In the genomic region with DNA sequence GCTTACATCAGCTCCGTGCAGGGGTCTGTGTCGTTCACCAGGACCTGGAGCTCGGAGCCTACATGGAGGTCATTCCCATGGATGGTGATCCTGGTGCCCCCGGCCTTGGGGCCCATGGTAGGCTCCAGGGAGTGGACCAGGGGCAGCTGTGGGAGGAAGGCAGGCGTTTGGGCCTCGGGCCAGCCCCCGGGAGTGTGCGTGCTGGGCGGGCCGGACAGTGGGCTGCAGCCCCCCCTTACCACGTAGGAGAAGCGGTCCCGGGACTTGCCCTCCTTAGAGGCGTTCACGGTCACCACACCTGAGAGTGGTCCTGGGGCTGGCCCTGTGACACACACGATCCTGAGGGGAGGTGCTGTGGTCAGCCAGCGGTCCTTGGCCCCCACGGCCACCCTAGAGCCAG, we compare ENCODE assay signal across 21 cellular contexts. TPM values are rescaled to one million over a fixed set of nuclear protein-coding genes. Genes with fewer than 3 reads are reported as not detected.
A peak's percentile ranks its signal among the peaks of the same experiment; 100 is the strongest.
DNase-seq lines count a peak whose midpoint lies in the region; ATAC-seq and TF ChIP-seq lines count a peak whose summit lies in the region.
"Had no signal": no experiment of that assay in that cellular context is flagged by ENCODE, and none has a peak within 500 bp of the region (broad histone marks: within the 10 kb centered on the region; RNA-seq: fewer than 3 reads in every experiment).

No MANE protein-coding gene starts in this region.

- no peaks in the 10 kb centered on the region for H3K27me3 Mint-ChIP-seq in CD4-positive, alpha-beta T cell
- H3K27me3 Mint-ChIP-seq in T-helper 17 cell (no peaks in the 10 kb centered on the region), endothelial cell (ENCODE audit: unreplicated experiment) (peaks cover 57% of the 10 kb centered on the region)

- H3K4me3 ChIP-seq in mucosa of descending colon (no peak overlapping the region), PC-3 (ENCODE audit: low read length) (no peak overlapping the region)
- H3K4me3 ChIP-seq: GM23248, HAP-1, K562 had no signal

- H3F3A ChIP-seq in PC-3 (ENCODE audit: low read length, unreplicated experiment): no peaks in the 10 kb centered on the region

- no peak overlapping the region for H3K27ac ChIP-seq in CD4-positive, alpha-beta T cell (ENCODE audit: low read depth, low read length)
- H3K27ac ChIP-seq in PC-3 (ENCODE audit: low read length): no peak overlapping the region
- H3K27ac ChIP-seq: GM23248 had no signal

- no peak for TF ChIP-seq CTCF in CD4-positive, alpha-beta T cell (IDR thresholded peaks at IDR 0.05)
- TF ChIP-seq CTCF in endothelial cell (IDR thresholded peaks at IDR 0.05; ENCODE audit: unreplicated experiment): no peak
- TF ChIP-seq CTCF in mucosa of descending colon (IDR thresholded peaks at IDR 0.05): no peak
- TF ChIP-seq CTCF in PC-3 (conservative IDR thresholded peaks at IDR 0.05; ENCODE audit: low read depth, low read length): no peak

- ATAC-seq in CD4-positive, alpha-beta T cell (ENCODE audit: poor library complexity): no peak
- ATAC-seq in T-helper 17 cell (no peak), mucosa of descending colon (no peak), GM19035 (IDR thresholded peaks at IDR 0.05; ENCODE audit: unreplicated experiment) (no peak), PC-3 (no peak)
- ATAC-seq in stimulated activated effector memory CD8-positive, alpha-beta T cell treated with anti-CD3 and anti-CD28 coated beads, Interleukin-12 subunit alpha, Interleukin-12 subunit beta, amount 100 ng/mL, for 72 hours: no peak
- ATAC-seq: CD8-positive, alpha-beta T cell; K562 had no signal

- no peaks in the 10 kb centered on the region for H3K27me3 ChIP-seq in CD4-positive, alpha-beta T cell (ENCODE audit: control insufficient read depth, insufficient read depth, low read length)
- no peaks in the 10 kb centered on the region for H3K27me3 ChIP-seq in PC-3 (ENCODE audit: low read length)

- no peaks in the 10 kb centered on the region for H3K9me2 ChIP-seq in PC-3 (replicated peaks; ENCODE audit: low read length)

- H3K9me3 Mint-ChIP-seq in CD4-positive, alpha-beta T cell: no peaks in the 10 kb centered on the region
- H3K9me3 Mint-ChIP-seq in endothelial cell (ENCODE audit: unreplicated experiment): no peaks in the 10 kb centered on the region
- no peaks in the 10 kb centered on the region for H3K9me3 Mint-ChIP-seq in stimulated activated effector memory CD8-positive, alpha-beta T cell treated with anti-CD3 and anti-CD28 coated beads, Interleukin-12 subunit alpha, Interleukin-12 subunit beta, amount 100 ng/mL, for 72 hours
- H3K9me3 Mint-ChIP-seq: CD14-positive monocyte; CD8-positive, alpha-beta T cell had no signal

- no peak overlapping the region for H3K4me3 Mint-ChIP-seq in CD4-positive, alpha-beta T cell
- H3K4me3 Mint-ChIP-seq in T-helper 17 cell (no peak overlapping the region), endothelial cell (ENCODE audit: unreplicated experiment) (peak overlapping the region; percentile 79)
- no peak overlapping the region for H3K4me3 Mint-ChIP-seq in stimulated activated effector memory CD8-positive, alpha-beta T cell treated with anti-CD3 and anti-CD28 coated beads, Interleukin-12 subunit alpha, Interleukin-12 subunit beta, amount 100 ng/mL, for 72 hours
- H3K4me3 Mint-ChIP-seq: CD14-positive monocyte; CD8-positive, alpha-beta T cell had no signal

- H3K36me3 Mint-ChIP-seq in CD4-positive, alpha-beta T cell (ENCODE audit: low read depth): no peaks in the 10 kb centered on the region
- no peaks in the 10 kb centered on the region for H3K36me3 Mint-ChIP-seq in T-helper 17 cell (ENCODE audit: low read depth)
- H3K36me3 Mint-ChIP-seq in endothelial cell (ENCODE audit: low read depth, unreplicated experiment): peaks cover 57% of the 10 kb centered on the region
- H3K36me3 Mint-ChIP-seq in stimulated activated effector memory CD8-positive, alpha-beta T cell treated with anti-CD3 and anti-CD28 coated beads, Interleukin-12 subunit alpha, Interleukin-12 subunit beta, amount 100 ng/mL, for 72 hours: peaks cover 25% of the 10 kb centered on the region
- H3K36me3 Mint-ChIP-seq: CD8-positive, alpha-beta T cell had no signal

- CTCF ChIA-PET in CD4-positive, alpha-beta T cell (lab: Charles Lee): no interaction called here
- CTCF ChIA-PET in PC-3 (lab: Charles Lee): no interaction called here

- no peak overlapping the region for H2AFZ ChIP-seq in PC-3 (ENCODE audit: low read length)
- H2AFZ ChIP-seq: GM23248 had no signal

- no peaks in the 10 kb centered on the region for H3K9me3 ChIP-seq in CD4-positive, alpha-beta T cell (ENCODE audit: control insufficient read depth, low read length)
- no peaks in the 10 kb centered on the region for H3K9me3 ChIP-seq in T-helper 17 cell (ENCODE audit: control insufficient read depth, low read length, poor library complexity, severe bottlenecking)
- H3K9me3 ChIP-seq in mucosa of descending colon: no peaks in the 10 kb centered on the region
- H3K9me3 ChIP-seq in PC-3 (ENCODE audit: low read length): no peaks in the 10 kb centered on the region
- H3K9me3 ChIP-seq: HAP-1 had no signal

- H3K4me1 ChIP-seq in mucosa of descending colon (ENCODE audit: low read depth): peaks cover 8% of the 10 kb centered on the region
- no peaks in the 10 kb centered on the region for H3K4me1 ChIP-seq in PC-3 (ENCODE audit: insufficient read depth, low read length)
- H3K4me1 ChIP-seq: HAP-1 had no signal

- no TSS peak for BruUV-seq in PC-3 (replicated peaks; lab: Mats Ljungman, UMichigan)

- no peak for DNase-seq in CD4-positive, alpha-beta T cell
- DNase-seq in T-helper 17 cell: no peak
- no peak for DNase-seq in endothelial cell (ENCODE audit: low spot score)
- no peak for DNase-seq in stimulated activated effector memory CD8-positive, alpha-beta T cell treated with anti-CD3 and anti-CD28 coated beads, Interleukin-12 subunit alpha, Interleukin-12 subunit beta, amount 100 ng/mL, for 72 hours (ENCODE audit: low spot score in 2 of 2)
- DNase-seq in D341Med (ENCODE audit: low spot score): no peak
- no peak for DNase-seq in mucosa of descending colon
- no peak for DNase-seq in PC-3
- DNase-seq: ACHN; CD8-positive, alpha-beta T cell; COR-L47; DMS153; DMS79; GDM1; GM23248 had no signal

- intact Hi-C loops in CD4-positive, alpha-beta T cell (cut with DNase I, micrococcal nuclease): no loop called here
- intact Hi-C loops in mucosa of descending colon (cut with DNase I, micrococcal nuclease): no loop called here
- intact Hi-C loops in PC-3 (cut with micrococcal nuclease): no loop called here

- H3K4me2 ChIP-seq in PC-3 (ENCODE audit: low read length): no peak overlapping the region

- H4K20me1 ChIP-seq in PC-3 (ENCODE audit: low read length): no peaks in the 10 kb centered on the region

- no peaks in the 10 kb centered on the region for H3K79me2 ChIP-seq in PC-3 (ENCODE audit: low read length)

- H3K9ac ChIP-seq in PC-3 (ENCODE audit: low read length): no peak overlapping the region
- H3K9ac ChIP-seq: GM23248 had no signal

- POLR2A ChIA-PET in CD4-positive, alpha-beta T cell (lab: Charles Lee): no interaction called here
- POLR2A ChIA-PET in PC-3 (lab: Charles Lee; ENCODE audit: unreplicated experiment): no interaction called here

- H3K27ac Mint-ChIP-seq in CD4-positive, alpha-beta T cell: peak overlapping the region; percentile 67
- H3K27ac Mint-ChIP-seq in T-helper 17 cell (peak overlapping the region; percentile 100), endothelial cell (ENCODE audit: unreplicated experiment) (peak overlapping the region; percentile 85)
- peak overlapping the region; percentile 88 for H3K27ac Mint-ChIP-seq in stimulated activated effector memory CD8-positive, alpha-beta T cell treated with anti-CD3 and anti-CD28 coated beads, Interleukin-12 subunit alpha, Interleukin-12 subunit beta, amount 100 ng/mL, for 72 hours

- H3K36me3 ChIP-seq in mucosa of descending colon (ENCODE audit: low read depth): no peaks in the 10 kb centered on the region
- H3K36me3 ChIP-seq in PC-3 (ENCODE audit: low read depth, low read length): no peaks in the 10 kb centered on the region

- peaks cover 14% of the 10 kb centered on the region for H3K4me1 Mint-ChIP-seq in CD4-positive, alpha-beta T cell (ENCODE audit: low read depth)
- H3K4me1 Mint-ChIP-seq in T-helper 17 cell: peaks cover 29% of the 10 kb centered on the region
- peaks cover 10% of the 10 kb centered on the region for H3K4me1 Mint-ChIP-seq in endothelial cell (ENCODE audit: unreplicated experiment)
- peaks cover 69% of the 10 kb centered on the region for H3K4me1 Mint-ChIP-seq in stimulated activated effector memory CD8-positive, alpha-beta T cell treated with anti-CD3 and anti-CD28 coated beads, Interleukin-12 subunit alpha, Interleukin-12 subunit beta, amount 100 ng/mL, for 72 hours

RNA-seq across cellular contexts. Expression of a gene that starts 29.6 kb away (rescaled TPM):
- not detected for total RNA-seq in CD4-positive, alpha-beta T cell
- total RNA-seq in T-helper 17 cell (not detected), endothelial cell (ENCODE audit: unreplicated experiment) (2.7 TPM), mucosa of descending colon (not detected), PC-3 (2014; rRNA removed) (not detected in 2 replicates)
- total RNA-seq: CD8-positive, alpha-beta T cell; Daoy; GM23248; H4; HT-29; K562 had no signal

RNA-seq across cellular contexts. Expression of a gene that starts 33.9 kb away (rescaled TPM):
- total RNA-seq in CD4-positive, alpha-beta T cell: 10 to 100 TPM; 61.7 to 62.5 TPM
- total RNA-seq in T-helper 17 cell (100 to 1,000 TPM in 1 of 2 donors, 10 to 100 TPM in 1; 78.8 to 152 TPM), endothelial cell (ENCODE audit: unreplicated experiment) (1,753 TPM), mucosa of descending colon (10 to 100 TPM; 26.8 to 57.1 (median 48.1) TPM), PC-3 (2014; rRNA removed) (19.2 and 21.8 TPM in 2 replicates)

RNA-seq across cellular contexts. Expression of a gene that starts 44.2 kb away (rescaled TPM):
- total RNA-seq in CD4-positive, alpha-beta T cell: not detected
- total RNA-seq in T-helper 17 cell: not detected
- total RNA-seq in endothelial cell (ENCODE audit: unreplicated experiment): not detected
- not detected for total RNA-seq in mucosa of descending colon
- not detected in 2 replicates for total RNA-seq in PC-3 (2014; rRNA removed)
- total RNA-seq: CD8-positive, alpha-beta T cell; Daoy; GM23248; H4; HT-29; K562 had no signal

Comparison
In these comparisons a context has a peak if more than half of its experiments do, and no peak if none do; other contexts are left out.
1. RNA of a gene that starts 33.9 kb away (total RNA-seq): 1,753 TPM in endothelial cell (single experiment); 78.8 to 152 TPM in T-helper 17 cell, 61.7 to 62.5 TPM in CD4-positive, alpha-beta T cell, 26.8 to 57.1 TPM in mucosa of descending colon and 19.2 to 21.8 TPM in PC-3; every median in the first group is over 10 times any median in the second.
2. Peak in every context shown above with its lines, with median percentiles within 50 percentile points of each other: H3K27ac Mint-ChIP-seq.